ENCODE assay signal across 9 cellular contexts in genomic region chr16:63289834-63290460, GRCh38.
A peak's percentile ranks its signal among the peaks of the same experiment; 100 is the strongest.
DNase-seq lines count a peak whose midpoint lies in the region; ATAC-seq and TF ChIP-seq lines count a peak whose summit lies in the region.
"Had no signal": no experiment of that assay in that cellular context is flagged by ENCODE, and none has a peak within 500 bp of the region (broad histone marks: within the 10 kb centered on the region; RNA-seq: fewer than 3 reads in every experiment).

No MANE protein-coding gene starts in this region.

- peak; percentile 79 for ATAC-seq in Right ventricle myocardium inferior
- peak; percentile 99 for ATAC-seq in WTC11

- H3K4me1 ChIP-seq in iPS DF 6.9 (ENCODE audit: control insufficient read depth, insufficient read depth, low read length): no peaks in the 10 kb centered on the region
- H3K4me1 ChIP-seq in thyroid gland: no peaks in the 10 kb centered on the region

- H3K4me3 ChIP-seq in iPS DF 6.9 (ENCODE audit: low read length) (no peak overlapping the region), thyroid gland (replicated peaks in 1 of 3) (no peak overlapping the region)

- H3K27ac Mint-ChIP-seq in WTC11: no peak overlapping the region
- H3K27ac Mint-ChIP-seq: activated naive CD8-positive, alpha-beta T cell had no signal

- no peaks in the 10 kb centered on the region for H3K4me1 Mint-ChIP-seq in WTC11

- peak; percentile 81 for TF ChIP-seq CTCF in WTC11 (IDR thresholded peaks at IDR 0.05)
- TF ChIP-seq CTCF in thyroid gland (IDR thresholded peaks at IDR 0.05): peak in 5 of 6 experiments; percentile 14 to 51 (median 27)

- no peak for TF ChIP-seq POLR2A in thyroid gland (IDR thresholded peaks at IDR 0.05)

- CTCF ChIA-PET in WTC11 (lab: Charles Lee): interaction anchor here (0.5 to 1.4 kb wide), 34 partner anchors 11 to 1099 kb away, joined by 3 to 9 read pairs (median 4); no protein-coding TSS in a partner anchor

- H3K27me3 ChIP-seq in iPS DF 6.9 (ENCODE audit: control insufficient read depth, insufficient read depth, low read length) (no peaks in the 10 kb centered on the region), thyroid gland (no peaks in the 10 kb centered on the region)

- WGBS in iPS DF 6.9 (ENCODE audit: insufficient coverage, insufficient read length): no CpG with 5 or more reads among the region's 16 CpGs
- WGBS in thyroid gland, 2 donors: 47 to 48% methylated on average over 16 of the region's 16 CpGs

- no peak overlapping the region for H3K27ac ChIP-seq in iPS DF 6.9 (ENCODE audit: low read length)
- no peak overlapping the region for H3K27ac ChIP-seq in thyroid gland

- no peaks in the 10 kb centered on the region for H3K36me3 Mint-ChIP-seq in WTC11
- H3K36me3 Mint-ChIP-seq: activated naive CD8-positive, alpha-beta T cell had no signal

- no peaks in the 10 kb centered on the region for H3K9me3 Mint-ChIP-seq in WTC11

- no peak for DNase-seq in Right ventricle myocardium inferior (ENCODE audit: missing footprints)
- no peak for DNase-seq in cardiac septum (ENCODE audit: low spot score)
- DNase-seq in NCI-H2081 (lab: John Stamatoyannopoulos, UW): peak; percentile 32 to 37
- DNase-seq in WTC11 (ENCODE audit: low spot score): peak; percentile 69
- DNase-seq in iPS DF 6.9 (ENCODE audit: low read depth, low spot score): peak; percentile 63
- peak; percentile 13 to 18 for DNase-seq in thyroid gland
- no peak for DNase-seq in germinal center (ENCODE audit: low spot score)
- no peak for DNase-seq in dermis blood vessel endothelial cell

- H3K27me3 Mint-ChIP-seq in WTC11 (ENCODE audit: low read depth): no peaks in the 10 kb centered on the region; the same call in 1 of the 2 replicates
- H3K27me3 Mint-ChIP-seq: activated naive CD8-positive, alpha-beta T cell had no signal

- H3K36me3 ChIP-seq in iPS DF 6.9 (ENCODE audit: control insufficient read depth, insufficient read depth, low read length) (no peaks in the 10 kb centered on the region), thyroid gland (no peaks in the 10 kb centered on the region)

- no peaks in the 10 kb centered on the region for H3K9me3 ChIP-seq in iPS DF 6.9 (ENCODE audit: control insufficient read depth, insufficient read depth, low read length)
- H3K9me3 ChIP-seq in thyroid gland: no peaks in the 10 kb centered on the region

- intact Hi-C loops in Right ventricle myocardium inferior (cut with DNase I) (no loop called here), cardiac septum (cut with DNase I) (loop anchor here (10.0 kb wide), 1 partner anchor 405 kb away; no protein-coding TSS in a partner anchor), thyroid gland (cut with DNase I) (no loop called here)

- POLR2A ChIA-PET in WTC11 (lab: Charles Lee): interaction anchor here (1.0 kb wide), 1 partner anchor 745 kb away, joined by 4 read pairs; no protein-coding TSS in a partner anchor

- H3K4me3 Mint-ChIP-seq in WTC11: no peak overlapping the region
- H3K4me3 Mint-ChIP-seq: activated naive CD8-positive, alpha-beta T cell had no signal

TF ChIP-seq in WTC11, 78 proteins besides CTCF, POLR2A, EP300 and RAD21:
- no peak for TF ChIP-seq NFE2L1 (CRISPR knock-in tag; IDR thresholded peaks at IDR 0.05)
- TF ChIP-seq ZNF219 (CRISPR knock-in tag; IDR thresholded peaks at IDR 0.05; ENCODE audit: borderline replicate concordance): no peak
- TF ChIP-seq, protein P1, sequence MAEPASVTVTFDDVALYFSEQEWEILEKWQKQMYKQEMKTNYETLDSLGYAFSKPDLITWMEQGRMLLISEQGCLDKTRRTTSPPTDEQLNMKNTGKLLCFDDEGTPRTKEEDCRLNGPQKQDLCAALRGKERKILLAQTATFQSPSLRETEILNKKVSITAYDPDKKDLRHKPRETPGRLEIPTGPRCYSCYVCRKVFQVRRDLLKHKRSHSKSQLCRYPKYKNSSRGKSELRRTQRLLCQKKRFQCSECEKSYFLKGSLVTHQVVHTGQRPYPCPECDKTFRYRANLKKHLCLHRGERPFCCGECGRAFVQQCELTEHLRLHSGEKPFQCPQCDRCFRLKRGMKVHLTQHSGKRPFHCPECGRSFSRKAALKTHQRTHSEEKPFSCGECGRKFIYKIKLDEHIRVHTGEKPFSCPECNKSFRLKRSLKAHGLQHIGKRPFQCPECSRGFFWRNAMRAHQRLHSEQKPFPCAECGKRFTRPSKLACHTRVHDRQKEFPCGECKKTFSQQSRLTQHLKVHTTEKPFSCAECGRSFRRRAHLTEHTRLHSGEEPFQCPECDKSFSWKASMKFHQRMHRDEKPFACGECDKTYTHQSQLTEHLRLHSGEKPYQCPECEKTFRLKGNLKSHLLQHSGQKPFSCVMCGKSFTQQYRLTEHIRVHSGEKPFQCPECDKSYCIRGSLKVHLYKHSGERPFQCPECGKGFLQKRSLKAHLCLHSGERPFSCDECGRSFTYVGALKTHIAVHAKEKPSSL (CRISPR knock-in tag; conservative IDR thresholded peaks at IDR 0.05): no peak
- TF ChIP-seq, protein P2, sequence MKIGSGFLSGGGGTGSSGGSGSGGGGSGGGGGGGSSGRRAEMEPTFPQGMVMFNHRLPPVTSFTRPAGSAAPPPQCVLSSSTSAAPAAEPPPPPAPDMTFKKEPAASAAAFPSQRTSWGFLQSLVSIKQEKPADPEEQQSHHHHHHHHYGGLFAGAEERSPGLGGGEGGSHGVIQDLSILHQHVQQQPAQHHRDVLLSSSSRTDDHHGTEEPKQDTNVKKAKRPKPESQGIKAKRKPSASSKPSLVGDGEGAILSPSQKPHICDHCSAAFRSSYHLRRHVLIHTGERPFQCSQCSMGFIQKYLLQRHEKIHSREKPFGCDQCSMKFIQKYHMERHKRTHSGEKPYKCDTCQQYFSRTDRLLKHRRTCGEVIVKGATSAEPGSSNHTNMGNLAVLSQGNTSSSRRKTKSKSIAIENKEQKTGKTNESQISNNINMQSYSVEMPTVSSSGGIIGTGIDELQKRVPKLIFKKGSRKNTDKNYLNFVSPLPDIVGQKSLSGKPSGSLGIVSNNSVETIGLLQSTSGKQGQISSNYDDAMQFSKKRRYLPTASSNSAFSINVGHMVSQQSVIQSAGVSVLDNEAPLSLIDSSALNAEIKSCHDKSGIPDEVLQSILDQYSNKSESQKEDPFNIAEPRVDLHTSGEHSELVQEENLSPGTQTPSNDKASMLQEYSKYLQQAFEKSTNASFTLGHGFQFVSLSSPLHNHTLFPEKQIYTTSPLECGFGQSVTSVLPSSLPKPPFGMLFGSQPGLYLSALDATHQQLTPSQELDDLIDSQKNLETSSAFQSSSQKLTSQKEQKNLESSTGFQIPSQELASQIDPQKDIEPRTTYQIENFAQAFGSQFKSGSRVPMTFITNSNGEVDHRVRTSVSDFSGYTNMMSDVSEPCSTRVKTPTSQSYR (CRISPR knock-in tag; IDR thresholded peaks at IDR 0.05): no peak
- TF ChIP-seq, protein P3, sequence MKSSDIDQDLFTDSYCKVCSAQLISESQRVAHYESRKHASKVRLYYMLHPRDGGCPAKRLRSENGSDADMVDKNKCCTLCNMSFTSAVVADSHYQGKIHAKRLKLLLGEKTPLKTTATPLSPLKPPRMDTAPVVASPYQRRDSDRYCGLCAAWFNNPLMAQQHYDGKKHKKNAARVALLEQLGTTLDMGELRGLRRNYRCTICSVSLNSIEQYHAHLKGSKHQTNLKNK (CRISPR knock-in tag; IDR thresholded peaks at IDR 0.05): no peak
- no peak for TF ChIP-seq HMGA2 (CRISPR knock-in tag; IDR thresholded peaks at IDR 0.05)

Comparison
In these comparisons a context has a peak if more than half of its experiments do, and no peak if none do; other contexts are left out.
1. DNase-seq: peak in NCI-H2081 (2 of 2), WTC11 (single experiment), iPS DF 6.9 (single experiment) and thyroid gland (2 of 2); none in Right ventricle myocardium inferior (single experiment), cardiac septum (single experiment), germinal center (single experiment) and dermis blood vessel endothelial cell (single experiment).